ENCODE assay signal across 12 cellular contexts in the genomic region with DNA sequence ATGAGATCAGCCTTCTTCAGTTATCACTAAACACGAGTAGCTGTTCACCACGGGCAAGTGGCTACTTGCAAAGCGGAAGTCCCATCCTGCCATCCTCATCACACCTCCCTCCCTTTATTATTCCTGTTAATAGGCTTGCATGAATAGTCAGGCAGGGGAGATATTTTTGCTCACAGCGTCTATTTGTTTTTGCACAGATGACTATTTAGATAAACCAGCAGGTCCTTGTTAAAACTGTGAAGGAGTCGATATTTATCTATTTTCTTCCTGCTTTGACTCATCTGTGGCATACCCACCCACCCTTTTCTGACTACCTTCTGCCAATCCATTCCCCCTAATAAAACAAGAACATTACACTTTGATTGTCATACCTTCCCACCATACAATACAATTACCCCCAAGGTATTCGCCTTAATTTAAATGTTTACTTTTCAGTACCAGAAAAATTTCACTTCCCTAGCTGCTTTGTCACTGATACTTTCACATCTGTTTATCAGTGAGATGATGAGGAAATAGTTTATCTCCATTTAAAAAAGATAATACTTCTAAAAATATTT.
DNase-seq lines count a peak whose midpoint lies in the region; ATAC-seq and TF ChIP-seq lines count a peak whose summit lies in the region.
"Had no signal": no experiment of that assay in that cellular context is flagged by ENCODE, and none has a peak within 500 bp of the region (broad histone marks: within the 10 kb centered on the region; RNA-seq: fewer than 3 reads in every experiment).

No MANE protein-coding gene starts in this region.

- DNase-seq in NCI-H82 (lab: John Stamatoyannopoulos, UW) (peak; percentile 46), NCI-H82 treated with DMSO at 0.1 percent for 48 hours (lab: John Stamatoyannopoulos, UW; ENCODE audit: unreplicated experiment) (no peak), NCI-H446 (lab: John Stamatoyannopoulos, UW) (peak; percentile 64 to 67), spleen (no peak), islet precursor cell (no peak), A172 (ENCODE audit: low spot score) (no peak), SK-N-DZ (ENCODE audit: low spot score) (no peak)
- DNase-seq: foreskin fibroblast; SIG-M5; stimulated activated naive CD4-positive, alpha-beta T cell had no signal

- peak overlapping the region in 6 of 8 donors; percentile 12 to 68 (median 44) for H3K27ac ChIP-seq in spleen
- H3K27ac ChIP-seq: parathyroid adenoma had no signal

- H3K9me3 ChIP-seq in spleen: no peaks in the 10 kb centered on the region

- peak overlapping the region in 1 of 8 donors; percentile 10 for H3K4me3 ChIP-seq in spleen

- intact Hi-C loops in spleen (cut with DNase I; ENCODE audit: low total_unique reads): no loop called here

- no peak for TF ChIP-seq POLR2A in spleen (IDR thresholded peaks at IDR 0.05)

- no peaks in the 10 kb centered on the region for H3K27me3 ChIP-seq in spleen (replicated peaks in 1 of 7)

- WGBS in spleen, 5 donors: 52 to 65% (median 59%) methylated on average over 6 of the region's 6 CpGs

- peak; percentile 81 for ATAC-seq in HG03025 (IDR thresholded peaks at IDR 0.05; ENCODE audit: low FRiP score, unreplicated experiment)

- H3K4me1 ChIP-seq in spleen: peaks cover 0 to 31% (median 3%) of the 10 kb centered on the region in 6 donors
- H3K4me1 ChIP-seq: parathyroid adenoma had no signal

- TF ChIP-seq CTCF in spleen (IDR thresholded peaks at IDR 0.05 in 8 of 11, conservative IDR thresholded peaks at IDR 0.05 in 3 of 11): no peak

- no peaks in the 10 kb centered on the region for H3K36me3 ChIP-seq in spleen

Comparison
In these comparisons a context has a peak if more than half of its experiments do, and no peak if none do; other contexts are left out.
1. DNase-seq: peak in NCI-H82 (single experiment) and NCI-H446 (2 of 2); none in NCI-H82 treated with DMSO at 0.1 percent for 48 hours (single experiment), spleen (single experiment), islet precursor cell (single experiment), A172 (single experiment) and SK-N-DZ (single experiment).